Comparison of ENCODE assay signal across 9 cellular contexts in the genomic region with DNA sequence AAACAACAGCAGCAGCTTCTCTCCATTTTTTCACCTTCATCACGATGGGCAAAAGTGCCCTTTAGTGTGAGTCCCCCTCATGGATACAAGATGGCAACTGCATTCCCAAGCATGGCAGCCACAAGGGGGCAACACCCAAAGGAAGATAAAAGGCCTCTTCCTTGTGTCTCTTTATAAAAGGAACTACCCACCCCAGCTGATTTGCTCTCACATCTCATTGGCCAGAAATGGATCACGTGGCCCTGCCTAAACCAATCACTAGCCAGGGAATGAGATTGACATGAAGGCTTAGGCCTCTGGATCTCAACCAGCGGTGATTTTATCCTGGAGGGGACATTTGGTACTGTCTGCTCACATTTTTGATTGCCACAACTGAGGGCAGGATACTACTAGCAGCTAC. TPM values are rescaled to one million over a fixed set of nuclear protein-coding genes. Genes with fewer than 3 reads are reported as not detected.
DNase-seq lines count a peak whose midpoint lies in the region; ATAC-seq and TF ChIP-seq lines count a peak whose summit lies in the region.
"Had no signal": no experiment of that assay in that cellular context is flagged by ENCODE, and none has a peak within 500 bp of the region (broad histone marks: within the 10 kb centered on the region; RNA-seq: fewer than 3 reads in every experiment).

No MANE protein-coding gene starts in this region.

- H3K9me3 ChIP-seq in SJSA1 (replicated peaks) = no peaks in the 10 kb centered on the region
- H3K9me3 ChIP-seq: BLaER1 had no signal

- no peaks in the 10 kb centered on the region for H3K27me3 ChIP-seq in SJSA1 (replicated peaks)
- H3K27me3 ChIP-seq: BLaER1 had no signal

- no peaks in the 10 kb centered on the region for H3K36me3 ChIP-seq in SJSA1
- H3K36me3 ChIP-seq: BLaER1 had no signal

- peak; percentile 43 for DNase-seq in NCI-H1436 (lab: John Stamatoyannopoulos, UW)
- DNase-seq in NCI-H1436 treated with DMSO at 0.1 percent for 48 hours (lab: John Stamatoyannopoulos, UW) = no peak
- peak; percentile 28 for DNase-seq in KG1 (lab: John Stamatoyannopoulos, UW)
- peak; percentile 71 to 73 for DNase-seq in SJSA1 (ENCODE audit: low read depth in 1 of 2, low spot score in 2 of 2)
- DNase-seq in cardiac fibroblast (ENCODE audit: low read depth in 2 of 2) = peak; percentile 57 to 83
- peak; percentile 59 to 80 for DNase-seq in lung microvascular endothelial cell (ENCODE audit: low read depth in 2 of 2)

- H3K4me1 ChIP-seq in SJSA1 (replicated peaks) = peaks cover under 1% of the 10 kb centered on the region

- H3K4me3 ChIP-seq in SJSA1 (no peak overlapping the region), cardiac fibroblast (replicated peaks in 1 of 2; ENCODE audit: low read depth in 2 of 2, low read length in 2 of 2) (no peak overlapping the region)
- H3K4me3 ChIP-seq: BLaER1 had no signal

- no peak overlapping the region for H3K27ac ChIP-seq in SJSA1
- H3K27ac ChIP-seq: BLaER1 had no signal

- ATAC-seq in HG03342 (IDR thresholded peaks at IDR 0.05; ENCODE audit: unreplicated experiment) (no peak), GM21737 (IDR thresholded peaks at IDR 0.05; ENCODE audit: unreplicated experiment) (no peak)

- peak; percentile 52 for TF ChIP-seq CTCF in cardiac fibroblast (IDR thresholded peaks at IDR 0.05; ENCODE audit: low read depth, low read length)

RNA-seq across cellular contexts. Expression of a gene that starts 21.9 kb away (rescaled TPM):
- total RNA-seq in SJSA1 (2014; rRNA removed; shearing (Covaris generic)) = 9.8 and 10.6 TPM in 2 replicates
- 5.2 and 7.5 TPM in 2 replicates for total RNA-seq in lung microvascular endothelial cell

RNA-seq across cellular contexts. Expression of a gene that starts 53.9 kb away (rescaled TPM):
- 4.5 and 9.0 TPM in 2 replicates for total RNA-seq in SJSA1 (2014; rRNA removed; shearing (Covaris generic))
- total RNA-seq in lung microvascular endothelial cell = 11.8 and 14.7 TPM in 2 replicates
